8 cellular contexts compared by ENCODE assay signal in genomic region chr6:5506575-5506974, GRCh38.
DNase-seq lines count a peak whose midpoint lies in the region; ATAC-seq and TF ChIP-seq lines count a peak whose summit lies in the region.

No MANE protein-coding gene starts in this region.

- H3K27ac ChIP-seq in OCI-LY1 (ENCODE audit: low read depth, low read length, poor library complexity, severe bottlenecking) (peak overlapping the region; percentile 99), MM.1S (ENCODE audit: low read length) (no peak overlapping the region)

- TF ChIP-seq CTCF in OCI-LY1 (IDR thresholded peaks at IDR 0.05; ENCODE audit: low read length), result no peak
- TF ChIP-seq CTCF in MM.1S (IDR thresholded peaks at IDR 0.05; ENCODE audit: low read length), result no peak

- no peaks in the 10 kb centered on the region for H3K27me3 Mint-ChIP-seq in stimulated activated naive CD8-positive, alpha-beta T cell treated with anti-CD3 and anti-CD28 coated beads, Interleukin-15, Interleukin-2, amounts not matched to agents 100 ng/mL and 50 ng/mL, for 24 hours
- no peaks in the 10 kb centered on the region for H3K27me3 Mint-ChIP-seq in stimulated activated naive CD8-positive, alpha-beta T cell treated with anti-CD3 and anti-CD28 coated beads, Interleukin-15, amount 100 ng/mL, for 72 hours
- H3K27me3 Mint-ChIP-seq in activated CD8-positive, alpha-beta memory T cell treated with anti-CD3 and anti-CD28 coated beads, Interleukin-2, amount 10 ng/mL, durations not matched to agents 7 days and 5 days, result no peaks in the 10 kb centered on the region

- peak overlapping the region; percentile 57 for H3K27ac Mint-ChIP-seq in stimulated activated naive CD8-positive, alpha-beta T cell treated with anti-CD3 and anti-CD28 coated beads, Interleukin-15, Interleukin-2, amounts not matched to agents 100 ng/mL and 50 ng/mL, for 24 hours
- no peak overlapping the region for H3K27ac Mint-ChIP-seq in stimulated activated naive CD8-positive, alpha-beta T cell treated with anti-CD3 and anti-CD28 coated beads, Interleukin-15, amount 100 ng/mL, for 72 hours
- no peak overlapping the region for H3K27ac Mint-ChIP-seq in activated CD8-positive, alpha-beta memory T cell treated with anti-CD3 and anti-CD28 coated beads, Interleukin-2, amount 10 ng/mL, durations not matched to agents 7 days and 5 days

- H2AFZ ChIP-seq in OCI-LY1 (ENCODE audit: low read length), result no peak overlapping the region
- H2AFZ ChIP-seq in MM.1S (ENCODE audit: low read length), result no peak overlapping the region

- CTCF ChIA-PET in activated CD8-positive, alpha-beta memory T cell treated with anti-CD3 and anti-CD28 coated beads, Interleukin-2, amount 10 ng/mL, durations not matched to agents 7 days and 5 days (lab: Charles Lee), result interaction anchor here (0.7 to 1.5 kb wide), 3 partner anchors 9 to 103 kb away, joined by 3 read pairs; no protein-coding TSS in a partner anchor

- H3K36me3 ChIP-seq in OCI-LY1 (ENCODE audit: insufficient read depth, low read length), result no peaks in the 10 kb centered on the region
- no peaks in the 10 kb centered on the region for H3K36me3 ChIP-seq in MM.1S (replicated peaks; ENCODE audit: insufficient read depth, low read length)

- no peaks in the 10 kb centered on the region for H3K9me3 ChIP-seq in OCI-LY1 (ENCODE audit: low read length)
- H3K9me3 ChIP-seq in MM.1S (replicated peaks; ENCODE audit: insufficient read depth, low read length), result no peaks in the 10 kb centered on the region

- H4K20me1 ChIP-seq in OCI-LY1 (ENCODE audit: insufficient read depth, low read length), result no peaks in the 10 kb centered on the region
- no peaks in the 10 kb centered on the region for H4K20me1 ChIP-seq in MM.1S (ENCODE audit: insufficient read depth, low read length)

- H3K4me1 ChIP-seq in OCI-LY1 (ENCODE audit: insufficient read depth, low read length, severe bottlenecking) (peaks cover 68% of the 10 kb centered on the region), MM.1S (ENCODE audit: low read length) (no peaks in the 10 kb centered on the region)

- H3K4me2 ChIP-seq in OCI-LY1 (ENCODE audit: low read length) (peak overlapping the region; percentile 79), MM.1S (ENCODE audit: low read depth, low read length) (no peak overlapping the region)

- DNase-seq in stimulated activated naive CD8-positive, alpha-beta T cell treated with anti-CD3 and anti-CD28 coated beads, Interleukin-15, Interleukin-2, amounts not matched to agents 100 U/mL and 50 U/mL, for 24 hours, result no peak
- DNase-seq in stimulated activated naive CD8-positive, alpha-beta T cell treated with anti-CD3 and anti-CD28 coated beads, Interleukin-15, amount 100 ng/mL, for 72 hours, result no peak
- DNase-seq in activated CD8-positive, alpha-beta memory T cell treated with anti-CD3 and anti-CD28 coated beads, Interleukin-2, amount 10 ng/mL, durations not matched to agents 7 days and 5 days, result no peak
- DNase-seq in NCI-H345 treated with DMSO at 0.1 percent for 48 hours (lab: John Stamatoyannopoulos, UW; ENCODE audit: unreplicated experiment) (no peak), MM.1S (no peak)

- H3K79me2 ChIP-seq in OCI-LY1 (ENCODE audit: insufficient read depth, low read length) (no peaks in the 10 kb centered on the region), MM.1S (ENCODE audit: low read length) (no peaks in the 10 kb centered on the region)

- peaks cover 3% of the 10 kb centered on the region for H3K36me3 Mint-ChIP-seq in stimulated activated naive CD8-positive, alpha-beta T cell treated with anti-CD3 and anti-CD28 coated beads, Interleukin-15, Interleukin-2, amounts not matched to agents 100 ng/mL and 50 ng/mL, for 24 hours (ENCODE audit: low read depth)
- H3K36me3 Mint-ChIP-seq in activated CD8-positive, alpha-beta memory T cell treated with anti-CD3 and anti-CD28 coated beads, Interleukin-2, amount 10 ng/mL, durations not matched to agents 7 days and 5 days, result peaks cover 3% of the 10 kb centered on the region

- H3K4me3 ChIP-seq in OCI-LY1 (ENCODE audit: low read depth, low read length, poor library complexity, severe bottlenecking), result peak overlapping the region; percentile 50
- no peak overlapping the region for H3K4me3 ChIP-seq in MM.1S (ENCODE audit: low read length)

- H3K9me3 Mint-ChIP-seq in stimulated activated naive CD8-positive, alpha-beta T cell treated with anti-CD3 and anti-CD28 coated beads, Interleukin-15, Interleukin-2, amounts not matched to agents 100 ng/mL and 50 ng/mL, for 24 hours, result no peaks in the 10 kb centered on the region
- H3K9me3 Mint-ChIP-seq in stimulated activated naive CD8-positive, alpha-beta T cell treated with anti-CD3 and anti-CD28 coated beads, Interleukin-15, amount 100 ng/mL, for 72 hours, result no peaks in the 10 kb centered on the region
- no peaks in the 10 kb centered on the region for H3K9me3 Mint-ChIP-seq in activated CD8-positive, alpha-beta memory T cell treated with anti-CD3 and anti-CD28 coated beads, Interleukin-2, amount 10 ng/mL, durations not matched to agents 7 days and 5 days (ENCODE audit: low read depth)

- H3K9me2 ChIP-seq in OCI-LY1 (ENCODE audit: low read depth, low read length) (no peaks in the 10 kb centered on the region), MM.1S (replicated peaks; ENCODE audit: insufficient read depth, low read length) (no peaks in the 10 kb centered on the region)

- H3K4me1 Mint-ChIP-seq in stimulated activated naive CD8-positive, alpha-beta T cell treated with anti-CD3 and anti-CD28 coated beads, Interleukin-15, Interleukin-2, amounts not matched to agents 100 ng/mL and 50 ng/mL, for 24 hours (ENCODE audit: low read depth), result peaks cover 27% of the 10 kb centered on the region
- peaks cover 32% of the 10 kb centered on the region for H3K4me1 Mint-ChIP-seq in stimulated activated naive CD8-positive, alpha-beta T cell treated with anti-CD3 and anti-CD28 coated beads, Interleukin-15, amount 100 ng/mL, for 72 hours
- peaks cover 12% of the 10 kb centered on the region for H3K4me1 Mint-ChIP-seq in activated CD8-positive, alpha-beta memory T cell treated with anti-CD3 and anti-CD28 coated beads, Interleukin-2, amount 10 ng/mL, durations not matched to agents 7 days and 5 days

- no peak for ATAC-seq in stimulated activated naive CD8-positive, alpha-beta T cell treated with anti-CD3 and anti-CD28 coated beads, Interleukin-15, Interleukin-2, amounts not matched to agents 100 U/mL and 50 U/mL, for 24 hours
- peak; percentile 23 for ATAC-seq in HG02840 (IDR thresholded peaks at IDR 0.05; ENCODE audit: low FRiP score, unreplicated experiment)
- no peak for ATAC-seq in stimulated activated naive CD8-positive, alpha-beta T cell treated with anti-CD3 and anti-CD28 coated beads, Interleukin-15, amount 100 ng/mL, for 72 hours
- no peak for ATAC-seq in activated CD8-positive, alpha-beta memory T cell treated with anti-CD3 and anti-CD28 coated beads, Interleukin-2, amount 10 ng/mL, durations not matched to agents 7 days and 5 days

- H3F3A ChIP-seq in OCI-LY1 (ENCODE audit: insufficient read depth, low read length) (peaks cover 15% of the 10 kb centered on the region), MM.1S (ENCODE audit: insufficient read depth, low read length) (no peaks in the 10 kb centered on the region)

- H3K9ac ChIP-seq in OCI-LY1 (ENCODE audit: low read length) (peak overlapping the region; percentile 72), MM.1S (ENCODE audit: low read length) (no peak overlapping the region)

- H3K27me3 ChIP-seq in OCI-LY1 (ENCODE audit: insufficient read depth, low read length) (no peaks in the 10 kb centered on the region), MM.1S (replicated peaks; ENCODE audit: insufficient read depth, low read length) (no peaks in the 10 kb centered on the region)

- H3K4me3 Mint-ChIP-seq in stimulated activated naive CD8-positive, alpha-beta T cell treated with anti-CD3 and anti-CD28 coated beads, Interleukin-15, Interleukin-2, amounts not matched to agents 100 ng/mL and 50 ng/mL, for 24 hours, result peak overlapping the region; percentile 50
- H3K4me3 Mint-ChIP-seq in stimulated activated naive CD8-positive, alpha-beta T cell treated with anti-CD3 and anti-CD28 coated beads, Interleukin-15, amount 100 ng/mL, for 72 hours, result peak overlapping the region; percentile 32 to 53
- no peak overlapping the region for H3K4me3 Mint-ChIP-seq in activated CD8-positive, alpha-beta memory T cell treated with anti-CD3 and anti-CD28 coated beads, Interleukin-2, amount 10 ng/mL, durations not matched to agents 7 days and 5 days
